8 cellular contexts compared by ENCODE assay signal in genomic region chr11:818396-819128, GRCh38. TPM values are rescaled to one million over a fixed set of nuclear protein-coding genes. Genes with fewer than 3 reads are reported as not detected.
A peak's percentile ranks its signal among the peaks of the same experiment; 100 is the strongest.
DNase-seq lines count a peak whose midpoint lies in the region; ATAC-seq and TF ChIP-seq lines count a peak whose summit lies in the region.

A gene with protein sequence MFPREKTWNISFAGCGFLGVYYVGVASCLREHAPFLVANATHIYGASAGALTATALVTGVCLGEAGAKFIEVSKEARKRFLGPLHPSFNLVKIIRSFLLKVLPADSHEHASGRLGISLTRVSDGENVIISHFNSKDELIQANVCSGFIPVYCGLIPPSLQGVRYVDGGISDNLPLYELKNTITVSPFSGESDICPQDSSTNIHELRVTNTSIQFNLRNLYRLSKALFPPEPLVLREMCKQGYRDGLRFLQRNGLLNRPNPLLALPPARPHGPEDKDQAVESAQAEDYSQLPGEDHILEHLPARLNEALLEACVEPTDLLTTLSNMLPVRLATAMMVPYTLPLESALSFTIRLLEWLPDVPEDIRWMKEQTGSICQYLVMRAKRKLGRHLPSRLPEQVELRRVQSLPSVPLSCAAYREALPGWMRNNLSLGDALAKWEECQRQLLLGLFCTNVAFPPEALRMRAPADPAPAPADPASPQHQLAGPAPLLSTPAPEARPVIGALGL (plus strand): TSS chr11:818914. CDS start chr11:819719, 805 bp downstream.

- no peaks in the 10 kb centered on the region for H3K27me3 ChIP-seq in uterus

- H3K4me3 Mint-ChIP-seq in Calu3 (ENCODE audit: low read depth, unreplicated experiment), result peak within 1 kb of the TSS; percentile 77

- intact Hi-C loops in Calu3 (cut with micrococcal nuclease; ENCODE audit: unreplicated experiment), result no loop called here
- intact Hi-C loops in uterus (cut with DNase I; ENCODE audit: low total_unique reads), result no loop called here

- peak within 1 kb of the TSS; percentile 88 for H3K27ac Mint-ChIP-seq in Calu3 (ENCODE audit: unreplicated experiment)

- no peaks in the 10 kb centered on the region for H3K9me3 Mint-ChIP-seq in Calu3 (ENCODE audit: low read depth, unreplicated experiment)

- H3K36me3 Mint-ChIP-seq in Calu3 (ENCODE audit: insufficient read depth, unreplicated experiment), result peaks cover 76% of the 10 kb centered on the region

- H3K27me3 Mint-ChIP-seq in Calu3 (ENCODE audit: unreplicated experiment), result no peaks in the 10 kb centered on the region

- H3K36me3 ChIP-seq in uterus, result no peaks in the 10 kb centered on the region

- no peak for TF ChIP-seq POLR2A in uterus (IDR thresholded peaks at IDR 0.05)

- no peaks in the 10 kb centered on the region for H3K9me3 ChIP-seq in uterus

- peaks cover 9% of the 10 kb centered on the region for H3K4me1 Mint-ChIP-seq in Calu3 (ENCODE audit: low read depth, unreplicated experiment)

- peaks cover 0 to 21% of the 10 kb centered on the region in 2 donors for H3K4me1 ChIP-seq in uterus

- H3K4me3 ChIP-seq in uterus, result peak within 1 kb of the TSS; percentile 46 to 99

- CTCF ChIA-PET in Calu3 (lab: Charles Lee), result interaction anchor here (0.6 to 1.7 kb wide), 6 partner anchors 8 to 962 kb away, joined by 3 to 9 read pairs (median 4); no protein-coding TSS in a partner anchor

- TF ChIP-seq CTCF in Calu3 (IDR thresholded peaks at IDR 0.05; ENCODE audit: unreplicated experiment) (no peak), uterus (IDR thresholded peaks at IDR 0.05) (no peak)

- peak within 1 kb of the TSS; percentile 85 to 98 for H3K27ac ChIP-seq in uterus

- peak; percentile 79 for DNase-seq in Calu3
- DNase-seq in M059J (ENCODE audit: low read depth), result peak; percentile 60
- DNase-seq in dermis microvascular lymphatic vessel endothelial cell (ENCODE audit: low read depth in 2 of 2), result no peak
- no peak for DNase-seq in mesenteric fat pad (ENCODE audit: low spot score)
- peak; percentile 61 to 68 for DNase-seq in uterus
- DNase-seq in DMS 273 (lab: John Stamatoyannopoulos, UW; ENCODE audit: unreplicated experiment), result no peak
- DNase-seq in NCI-H774 (lab: John Stamatoyannopoulos, UW), result no peak

- no TSS peak for BruUV-seq in Calu3 (replicated peaks; lab: Mats Ljungman, UMichigan)

- ATAC-seq in HG03521 (IDR thresholded peaks at IDR 0.05; ENCODE audit: unreplicated experiment), result no peak

RNA-seq across cellular contexts. Expression of the gene that starts here (rescaled TPM):
- total RNA-seq in Calu3 (2022), result 134 and 151 TPM in 2 replicates
- total RNA-seq in M059J (2014; rRNA removed; shearing (Covaris generic)), result 27.8 and 50.0 TPM in 2 replicates
- total RNA-seq in dermis microvascular lymphatic vessel endothelial cell, result 29.5 and 63.3 TPM in 2 replicates
- 1,877 TPM for total RNA-seq in mesenteric fat pad
- total RNA-seq in uterus, result 10 to 100 TPM; 16.9 to 96.2 (median 37.1) TPM

Comparison
In these comparisons a context has a peak if more than half of its experiments do, and no peak if none do; other contexts are left out.
1. RNA of the gene that starts here (total RNA-seq): 1,877 TPM in mesenteric fat pad (single experiment); 134 to 151 TPM in Calu3, 27.8 to 50.0 TPM in M059J, 16.9 to 96.2 TPM in uterus and 29.5 to 63.3 TPM in dermis microvascular lymphatic vessel endothelial cell; every median in the first group is over 10 times any median in the second.
2. DNase-seq: peak in Calu3 (single experiment), M059J (single experiment) and uterus (2 of 2); none in dermis microvascular lymphatic vessel endothelial cell (0 of 2), mesenteric fat pad (single experiment), DMS 273 (single experiment) and NCI-H774 (single experiment).